8 cellular contexts compared by ENCODE assay signal in genomic region chr18:55588001-55588875, GRCh38. TPM values are rescaled to one million over a fixed set of nuclear protein-coding genes. Genes with fewer than 3 reads are reported as not detected.
DNase-seq lines count a peak whose midpoint lies in the region; ATAC-seq and TF ChIP-seq lines count a peak whose summit lies in the region.

TCF4 (minus strand) TSS chr18:55588192; CDS start chr18:55587116, 1,076 bp downstream.

- no peaks in the 10 kb centered on the region for H3K27me3 ChIP-seq in HL-60 (ENCODE audit: insufficient read depth, poor library complexity, severe bottlenecking)
- H3K27me3 ChIP-seq in OCI-LY1 (ENCODE audit: insufficient read depth, low read length), result no peaks in the 10 kb centered on the region
- no peaks in the 10 kb centered on the region for H3K27me3 ChIP-seq in ascending aorta
- no peaks in the 10 kb centered on the region for H3K27me3 ChIP-seq in heart right ventricle

- TF ChIP-seq CTCF in HL-60 (IDR thresholded peaks at IDR 0.05; ENCODE audit: insufficient read depth, low read length) (no peak), OCI-LY1 (IDR thresholded peaks at IDR 0.05; ENCODE audit: low read length) (no peak), ascending aorta (IDR thresholded peaks at IDR 0.05) (no peak), heart right ventricle (IDR thresholded peaks at IDR 0.05) (no peak), omental fat pad (IDR thresholded peaks at IDR 0.05) (no peak)

- peaks cover 36% of the 10 kb centered on the region for H3K79me2 ChIP-seq in OCI-LY1 (ENCODE audit: insufficient read depth, low read length)

- no peaks in the 10 kb centered on the region for H4K20me1 ChIP-seq in OCI-LY1 (ENCODE audit: insufficient read depth, low read length)

- ATAC-seq in heart right ventricle, result peak in 7 of 8 donors; percentile 24 to 58 (median 29)
- ATAC-seq in omental fat pad (ENCODE audit: low FRiP score), result peak; percentile 37
- ATAC-seq in HG02884 (IDR thresholded peaks at IDR 0.05; ENCODE audit: unreplicated experiment), result no peak
- ATAC-seq in GM21528 (IDR thresholded peaks at IDR 0.05; ENCODE audit: low FRiP score, unreplicated experiment), result no peak

- H3K9me3 ChIP-seq in OCI-LY1 (ENCODE audit: low read length) (no peaks in the 10 kb centered on the region), ascending aorta (no peaks in the 10 kb centered on the region), heart right ventricle (no peaks in the 10 kb centered on the region)

- peak within 1 kb of the TSS; percentile 79 for H3K4me3 ChIP-seq in HL-60 (replicated peaks; ENCODE audit: insufficient read depth, low read length)
- H3K4me3 ChIP-seq in OCI-LY1 (ENCODE audit: low read depth, low read length, poor library complexity, severe bottlenecking), result peak within 1 kb of the TSS; percentile 75
- peak within 1 kb of the TSS; percentile 69 to 96 for H3K4me3 ChIP-seq in ascending aorta
- peak within 1 kb of the TSS; percentile 49 to 78 (median 73) for H3K4me3 ChIP-seq in heart right ventricle

- peak; percentile 72 for DNase-seq in COR-L47 (lab: John Stamatoyannopoulos, UW)
- DNase-seq in HL-60 (ENCODE audit: low read depth in 1 of 2, low spot score in 1 of 2), result peak; percentile 50 to 52
- DNase-seq in ascending aorta (ENCODE audit: low spot score in 2 of 2), result peak in 1 of 2 donors; percentile 76
- peak; percentile 65 to 73 for DNase-seq in heart right ventricle
- no peak for DNase-seq in omental fat pad (ENCODE audit: low spot score)

- H2AFZ ChIP-seq in OCI-LY1 (ENCODE audit: low read length), result no peak within 1 kb of the TSS

- H3K9ac ChIP-seq in OCI-LY1 (ENCODE audit: low read length), result peak within 1 kb of the TSS; percentile 78

- peaks cover 25% of the 10 kb centered on the region for H3K4me1 ChIP-seq in OCI-LY1 (ENCODE audit: insufficient read depth, low read length, severe bottlenecking)
- peaks cover 3 to 6% of the 10 kb centered on the region in 2 donors for H3K4me1 ChIP-seq in ascending aorta
- peaks cover 0 to 36% (median 26%) of the 10 kb centered on the region in 9 donors for H3K4me1 ChIP-seq in heart right ventricle

- H3K27ac ChIP-seq in HL-60 (replicated peaks) (peak within 1 kb of the TSS; percentile 73), OCI-LY1 (ENCODE audit: low read depth, low read length, poor library complexity, severe bottlenecking) (peak within 1 kb of the TSS; percentile 94), ascending aorta (peak within 1 kb of the TSS; percentile 85 to 89), heart right ventricle (peak within 1 kb of the TSS; percentile 75 to 95 (median 87))

- peak within 1 kb of the TSS; percentile 81 for H3K4me2 ChIP-seq in OCI-LY1 (ENCODE audit: low read length)

- H3F3A ChIP-seq in OCI-LY1 (ENCODE audit: insufficient read depth, low read length), result no peaks in the 10 kb centered on the region; the same call in 1 of the 2 replicates

- no peaks in the 10 kb centered on the region for H3K9me2 ChIP-seq in OCI-LY1 (ENCODE audit: low read depth, low read length)

- H3K36me3 ChIP-seq in OCI-LY1 (ENCODE audit: insufficient read depth, low read length) (peaks cover 15% of the 10 kb centered on the region; the same call in 1 of the 2 replicates), ascending aorta (no peaks in the 10 kb centered on the region), heart right ventricle (peaks cover 0 to 14% (median 0%) of the 10 kb centered on the region in 9 donors)

- intact Hi-C loops in ascending aorta (cut with DNase I), result loop anchor here (2.0 to 5.0 kb wide), 6 partner anchors 111 to 1064 kb away; partner anchors contain the start of gene WDR7
- intact Hi-C loops in heart right ventricle (cut with DNase I), result loop anchor here in 9 of 10 donors (2.0 to 10.0 kb wide), 22 partner anchors 73 to 989 kb away; no protein-coding TSS in a partner anchor

- 0 to 1% methylated on average over 50 to 67 of the region's 67 CpGs for WGBS in heart right ventricle, 2 donors

RNA-seq across cellular contexts. Expression of gene TCF4, which starts in this region (rescaled TPM):
- total RNA-seq in ascending aorta, result 180 TPM
- total RNA-seq in heart right ventricle, result 10 to 100 TPM; 50.0 to 90.1 (median 70.5) TPM
- 10 to 100 TPM; 12.6 to 22.1 TPM for polyA plus RNA-seq in heart right ventricle
- 100 to 1,000 TPM; 113 to 381 (median 141) TPM for total RNA-seq in omental fat pad

Comparison
In these comparisons a context has a peak if more than half of its experiments do, and no peak if none do; other contexts are left out.
1. ATAC-seq: peak in heart right ventricle (7 of 8) and omental fat pad (single experiment); none in HG02884 (single experiment) and GM21528 (single experiment).
2. Peak in every context shown above with its lines, with median percentiles within 50 percentile points of each other: H3K27ac ChIP-seq and H3K4me3 ChIP-seq.